20 cellular contexts compared by ENCODE assay signal in the genomic region with DNA sequence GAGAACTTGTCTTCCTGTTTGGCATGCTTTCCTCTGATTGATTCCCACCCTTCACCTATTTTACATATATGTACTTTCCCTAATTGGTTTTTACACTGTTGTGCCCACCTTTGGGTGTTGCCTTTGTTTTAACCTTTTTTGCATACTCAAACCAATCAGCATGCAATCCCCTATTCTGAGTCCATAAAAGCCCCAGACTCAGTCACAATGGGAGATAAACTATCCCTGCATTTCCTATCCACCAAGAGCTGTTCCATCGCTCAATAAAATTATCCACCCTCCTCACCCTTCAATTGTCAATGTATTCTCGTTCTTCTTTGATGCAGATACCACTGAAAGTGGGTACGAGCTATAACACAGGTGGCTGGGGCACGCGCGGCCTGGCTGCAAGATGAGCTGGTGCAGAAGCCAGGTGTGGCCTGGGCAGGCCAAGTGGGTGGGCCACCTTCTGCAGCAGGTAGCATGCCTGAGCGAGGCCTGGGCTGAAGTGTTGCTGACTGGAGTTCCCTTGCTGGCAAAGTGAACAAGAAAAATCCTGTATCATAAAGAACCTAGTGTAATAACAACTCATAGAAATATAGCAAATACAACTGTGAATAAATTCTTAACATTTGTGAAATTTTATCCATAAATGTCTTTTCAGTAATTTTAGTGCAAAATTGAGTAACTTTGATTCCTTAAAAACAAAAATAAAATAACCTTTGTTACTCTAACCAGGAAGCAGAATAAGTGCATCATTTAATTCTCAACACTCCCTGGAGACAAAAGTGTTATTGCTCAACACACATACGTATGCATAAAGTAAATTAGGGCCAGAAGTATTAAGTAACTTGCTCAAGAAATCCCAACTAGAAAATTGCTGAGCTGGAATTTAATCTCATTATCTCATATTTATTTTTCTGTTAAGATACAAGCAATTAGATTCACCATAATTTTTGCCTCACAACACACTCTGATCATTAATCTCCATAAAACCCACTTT.
"Had no signal": no experiment of that assay in that cellular context is flagged by ENCODE, and none has a peak within 500 bp of the region (broad histone marks: within the 10 kb centered on the region; RNA-seq: fewer than 3 reads in every experiment).

No MANE protein-coding gene starts in this region.

- H3K4me3 ChIP-seq: coronary artery, hepatocyte, sigmoid colon, smooth muscle cell, upper lobe of left lung had no signal

- H3K27me3 ChIP-seq: hepatocyte, sigmoid colon, upper lobe of left lung had no signal

- H3K4me1 ChIP-seq: sigmoid colon, upper lobe of left lung had no signal

- DNase-seq: activated B cell treated with CpG ODN at 0.5 μM for 24 hours; activated CD4-positive, alpha-beta T cell treated with anti-CD3 and anti-CD28 coated beads for 36 hours; activated CD4-positive, alpha-beta T cell treated with anti-CD3 and anti-CD28 coated beads, Interleukin-2, amount 50 U/mL, for 48 hours; activated CD8-positive, alpha-beta memory T cell treated with anti-CD3 and anti-CD28 coated beads, Interleukin-2, amount 50 U/mL, for 48 hours; activated naive CD4-positive, alpha-beta T cell; activated naive CD8-positive, alpha-beta T cell treated with anti-CD3 and anti-CD28 coated beads, Interleukin-2, amount 10 ng/mL, durations not matched to agents 7 days and 5 days; activated T-cell treated with anti-CD3 and anti-CD28 coated beads, Interleukin-2, amount 50 U/mL, for 4 hours; cerebellar nuclear complex; foreskin melanocyte; glutamatergic neuron; nucleus accumbens; sigmoid colon; stimulated activated CD4-positive, alpha-beta T cell treated with anti-CD3 and anti-CD28 coated beads, Interleukin-4, amount 100 ng/mL, for 1 hour; stimulated activated naive CD4-positive, alpha-beta T cell treated with Interleukin-2 at 50 U/mL for 16 hours; T1000 had no signal

- H3K9me3 ChIP-seq: sigmoid colon, upper lobe of left lung had no signal

- H3K36me3 ChIP-seq: sigmoid colon, upper lobe of left lung had no signal

- H3K27ac ChIP-seq: coronary artery, epithelial cell of prostate, hepatocyte, sigmoid colon, upper lobe of left lung had no signal

- ATAC-seq: activated CD4-positive, alpha-beta T cell treated with anti-CD3 and anti-CD28 coated beads for 36 hours; activated T-cell treated with anti-CD3 and anti-CD28 coated beads, Interleukin-2, amount 50 U/mL, for 4 hours had no signal

- H2AFZ ChIP-seq: hepatocyte had no signal

- H3K4me2 ChIP-seq: hepatocyte, smooth muscle cell had no signal
